In the genomic region with DNA sequence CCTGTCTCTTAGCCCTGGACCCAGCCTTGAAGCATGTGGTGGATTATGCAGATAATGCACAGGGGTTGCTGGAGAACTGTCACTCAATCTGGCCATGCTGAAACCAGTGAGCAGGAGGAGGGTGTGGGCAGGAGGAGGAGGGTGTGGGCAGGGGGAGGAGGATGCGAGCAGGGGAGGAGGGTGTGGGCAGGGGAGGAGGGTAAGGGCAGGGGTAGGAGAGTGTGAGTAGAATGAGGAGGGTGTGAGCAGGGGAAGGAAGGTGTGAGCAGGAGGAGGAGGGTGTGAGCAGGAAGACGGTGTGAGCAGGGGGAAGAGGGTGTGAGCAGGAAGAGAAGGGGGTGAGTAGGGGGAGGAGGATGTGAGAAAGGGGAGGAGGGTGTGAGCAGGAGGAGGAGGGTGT, we compare ENCODE assay signal across 15 cellular contexts. TPM values are rescaled to one million over a fixed set of nuclear protein-coding genes. Genes with fewer than 3 reads are reported as not detected.
A peak's percentile ranks its signal among the peaks of the same experiment; 100 is the strongest.
DNase-seq lines count a peak whose midpoint lies in the region; ATAC-seq and TF ChIP-seq lines count a peak whose summit lies in the region.
"Had no signal": no experiment of that assay in that cellular context is flagged by ENCODE, and none has a peak within 500 bp of the region (broad histone marks: within the 10 kb centered on the region; RNA-seq: fewer than 3 reads in every experiment).

No MANE protein-coding gene starts in this region.

- TF ChIP-seq CTCF in HEK293 (tag by site-specific recombination; IDR thresholded peaks at IDR 0.05) (no peak), thyroid gland (IDR thresholded peaks at IDR 0.05) (no peak), HFFc6 (IDR thresholded peaks at IDR 0.05) (no peak)

- CTCF ChIA-PET in HEK293 (lab: Yijun Ruan, JAX) = no interaction called here

- H3K36me3 Mint-ChIP-seq in activated T-cell treated with anti-CD3 and anti-CD28 coated beads, Interleukin-2, amount 50 U/mL, for 72 hours (ENCODE audit: insufficient read depth in 2 of 2) = no peaks in the 10 kb centered on the region
- H3K36me3 Mint-ChIP-seq in HFFc6 (ENCODE audit: low read depth) = no peaks in the 10 kb centered on the region
- H3K36me3 Mint-ChIP-seq: activated naive CD4-positive, alpha-beta T cell treated with anti-CD3 and anti-CD28 coated beads, Interleukin-2, amount 50 U/mL, for 24 hours had no signal

- no peak for DNase-seq in activated T-cell treated with anti-CD3 and anti-CD28 coated beads, Interleukin-2, amount 50 U/mL, for 72 hours
- DNase-seq in activated T-cell treated with anti-CD3 and anti-CD28 coated beads, Interleukin-2, amount 50 U/mL, for 48 hours = no peak
- DNase-seq in ecto neural progenitor cell (ENCODE audit: low spot score) = peak; percentile 38
- DNase-seq in thyroid gland = no peak
- no peak for DNase-seq in HFFc6
- DNase-seq in activated CD8-positive, alpha-beta memory T cell treated with anti-CD3 and anti-CD28 coated beads for 24 hours = no peak
- DNase-seq: hypothalamus, mucosa of descending colon, occipital lobe, T1000 had no signal

- H3K4me3 ChIP-seq in HEK293 (ENCODE audit: low read depth, low read length) = no peak overlapping the region
- no peak overlapping the region for H3K4me3 ChIP-seq in thyroid gland (replicated peaks in 1 of 3)
- H3K4me3 ChIP-seq: mucosa of descending colon, SJSA1 had no signal

- WGBS in thyroid gland, 2 donors = 65 to 68% methylated on average over 2 of the region's 2 CpGs

- H3K4me1 ChIP-seq in HEK293 (ENCODE audit: control insufficient read depth, insufficient read depth, low read length) (no peaks in the 10 kb centered on the region), thyroid gland (peaks cover 37 to 43% of the 10 kb centered on the region in 2 donors)

- H3K4me1 Mint-ChIP-seq in activated T-cell treated with anti-CD3 and anti-CD28 coated beads, Interleukin-2, amount 50 U/mL, for 72 hours (ENCODE audit: low read depth) = no peaks in the 10 kb centered on the region
- peaks cover 6% of the 10 kb centered on the region; the same call in 1 of the 2 replicates for H3K4me1 Mint-ChIP-seq in HFFc6 (ENCODE audit: low read depth)
- H3K4me1 Mint-ChIP-seq: activated naive CD4-positive, alpha-beta T cell treated with anti-CD3 and anti-CD28 coated beads, Interleukin-2, amount 50 U/mL, for 24 hours; brain had no signal

- no peak overlapping the region for H3K27ac ChIP-seq in HEK293 (ENCODE audit: extremely low read depth, low read depth, low read length)
- H3K27ac ChIP-seq in thyroid gland = peak overlapping the region; percentile 83 to 90 (median 84)
- H3K27ac ChIP-seq: SJSA1 had no signal

- H3K9me3 Mint-ChIP-seq in activated T-cell treated with anti-CD3 and anti-CD28 coated beads, Interleukin-2, amount 50 U/mL, for 72 hours = no peaks in the 10 kb centered on the region
- H3K9me3 Mint-ChIP-seq in HFFc6 = no peaks in the 10 kb centered on the region
- H3K9me3 Mint-ChIP-seq: activated naive CD4-positive, alpha-beta T cell treated with anti-CD3 and anti-CD28 coated beads, Interleukin-2, amount 50 U/mL, for 24 hours had no signal

- H3K27me3 Mint-ChIP-seq in activated T-cell treated with anti-CD3 and anti-CD28 coated beads, Interleukin-2, amount 50 U/mL, for 72 hours (ENCODE audit: low read depth) = peaks cover 10% of the 10 kb centered on the region
- H3K27me3 Mint-ChIP-seq in HFFc6 (ENCODE audit: insufficient read depth) = peaks cover 20% of the 10 kb centered on the region

- no peak overlapping the region for H3K4me3 Mint-ChIP-seq in activated T-cell treated with anti-CD3 and anti-CD28 coated beads, Interleukin-2, amount 50 U/mL, for 72 hours
- H3K4me3 Mint-ChIP-seq in HFFc6 = no peak overlapping the region
- H3K4me3 Mint-ChIP-seq: activated naive CD4-positive, alpha-beta T cell treated with anti-CD3 and anti-CD28 coated beads, Interleukin-2, amount 50 U/mL, for 24 hours; brain had no signal

- POLR2A ChIA-PET in HEK293 (lab: Yijun Ruan, JAX) = no interaction called here

- no peak for TF ChIP-seq POLR2A in thyroid gland (IDR thresholded peaks at IDR 0.05)

- no peaks in the 10 kb centered on the region for H3K27me3 ChIP-seq in thyroid gland
- H3K27me3 ChIP-seq: SJSA1 had no signal

- ATAC-seq in activated T-cell treated with anti-CD3 and anti-CD28 coated beads, Interleukin-2, amount 50 U/mL, for 72 hours (replicated peaks in 1 of 2) = no peak
- no peak for ATAC-seq in GM19324 (IDR thresholded peaks at IDR 0.05; ENCODE audit: low FRiP score, unreplicated experiment)

- peak overlapping the region; percentile 42 for H3K27ac Mint-ChIP-seq in activated T-cell treated with anti-CD3 and anti-CD28 coated beads, Interleukin-2, amount 50 U/mL, for 72 hours
- no peak overlapping the region for H3K27ac Mint-ChIP-seq in HFFc6
- H3K27ac Mint-ChIP-seq: activated naive CD4-positive, alpha-beta T cell treated with anti-CD3 and anti-CD28 coated beads, Interleukin-2, amount 50 U/mL, for 24 hours; brain had no signal

- no peaks in the 10 kb centered on the region for H3K36me3 ChIP-seq in HEK293 (ENCODE audit: control insufficient read depth in 2 of 2, insufficient read depth in 1 of 2, low read length in 2 of 2)
- H3K36me3 ChIP-seq in thyroid gland = no peaks in the 10 kb centered on the region
- H3K36me3 ChIP-seq: SJSA1 had no signal

- no peaks in the 10 kb centered on the region for H3K9me3 ChIP-seq in HEK293 (ENCODE audit: control insufficient read depth, insufficient read depth, low read depth, low read length)
- H3K9me3 ChIP-seq in thyroid gland = no peaks in the 10 kb centered on the region
- H3K9me3 ChIP-seq: mucosa of descending colon, SJSA1 had no signal

- intact Hi-C loops in thyroid gland (cut with DNase I) = no loop called here

TF ChIP-seq in HEK293, 187 proteins besides CTCF, POLR2A, EP300 and RAD21 (continues in another document):
- no peak for TF ChIP-seq ZNF416 (tag by site-specific recombination; IDR thresholded peaks at IDR 0.05)
- TF ChIP-seq SCRT1 (tag by site-specific recombination; IDR thresholded peaks at IDR 0.05; ENCODE audit: borderline replicate concordance) = no peak
- no peak for TF ChIP-seq ZNF560 (tag by site-specific recombination; IDR thresholded peaks at IDR 0.05; ENCODE audit: borderline replicate concordance)
- TF ChIP-seq ZFP37 (tag by site-specific recombination; IDR thresholded peaks at IDR 0.05) = no peak
- TF ChIP-seq ZNF140 (tag by site-specific recombination; IDR thresholded peaks at IDR 0.05) = no peak
- TF ChIP-seq ZNF473 (tag by site-specific recombination; IDR thresholded peaks at IDR 0.05) = no peak
- no peak for TF ChIP-seq SCRT2 (tag by site-specific recombination; IDR thresholded peaks at IDR 0.05)
- no peak for TF ChIP-seq ZNF580 (tag by site-specific recombination; IDR thresholded peaks at IDR 0.05)
- TF ChIP-seq KLF1 (tag by site-specific recombination; IDR thresholded peaks at IDR 0.05) = peak; percentile 97
- no peak for TF ChIP-seq ZBTB20 (tag by site-specific recombination; IDR thresholded peaks at IDR 0.05)
- TF ChIP-seq EGR2 (tag by site-specific recombination; IDR thresholded peaks at IDR 0.05; ENCODE audit: low read depth) = peak; percentile 96
- TF ChIP-seq, protein P1, sequence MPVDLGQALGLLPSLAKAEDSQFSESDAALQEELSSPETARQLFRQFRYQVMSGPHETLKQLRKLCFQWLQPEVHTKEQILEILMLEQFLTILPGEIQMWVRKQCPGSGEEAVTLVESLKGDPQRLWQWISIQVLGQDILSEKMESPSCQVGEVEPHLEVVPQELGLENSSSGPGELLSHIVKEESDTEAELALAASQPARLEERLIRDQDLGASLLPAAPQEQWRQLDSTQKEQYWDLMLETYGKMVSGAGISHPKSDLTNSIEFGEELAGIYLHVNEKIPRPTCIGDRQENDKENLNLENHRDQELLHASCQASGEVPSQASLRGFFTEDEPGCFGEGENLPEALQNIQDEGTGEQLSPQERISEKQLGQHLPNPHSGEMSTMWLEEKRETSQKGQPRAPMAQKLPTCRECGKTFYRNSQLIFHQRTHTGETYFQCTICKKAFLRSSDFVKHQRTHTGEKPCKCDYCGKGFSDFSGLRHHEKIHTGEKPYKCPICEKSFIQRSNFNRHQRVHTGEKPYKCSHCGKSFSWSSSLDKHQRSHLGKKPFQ (tag by site-specific recombination; IDR thresholded peaks at IDR 0.05) = peak; percentile 79
- TF ChIP-seq SP3 (tag by site-specific recombination; IDR thresholded peaks at IDR 0.05) = peak; percentile 58
- TF ChIP-seq ZNF658 (tag by site-specific recombination; IDR thresholded peaks at IDR 0.05) = no peak
- no peak for TF ChIP-seq ZNF600 (tag by site-specific recombination; IDR thresholded peaks at IDR 0.05)
- TF ChIP-seq MEIS1 (CRISPR knock-in tag; IDR thresholded peaks at IDR 0.05; ENCODE audit: borderline replicate concordance) = no peak
- TF ChIP-seq ZNF514 (tag by site-specific recombination; IDR thresholded peaks at IDR 0.05) = no peak
- TF ChIP-seq KLF17 (tag by site-specific recombination; IDR thresholded peaks at IDR 0.05) = peak; percentile 99

RNA-seq across cellular contexts. Expression of gene CAMK2B, which starts 18.8 kb away (rescaled TPM):
- 1 to 10 TPM in 1 of 2 donors, under 1 TPM in 1; 0.86 to 1.4 TPM for total RNA-seq in activated T-cell treated with anti-CD3 and anti-CD28 coated beads, Interleukin-2, amount 50 U/mL, for 72 hours
- 10 to 100 TPM in 3 of 4 donors, 1 to 10 TPM in 1; 7.0 to 19.3 (median 18.5) TPM for total RNA-seq in thyroid gland
- under 1 TPM in 2 of 6 experiments, not detected in 4; 0.11 to 0.41 TPM for total RNA-seq in HFFc6 (2021; fragmentation: NEBNext Ultra II Directional; extraction: Animal tissue kit (Norgen Biotek cat#: 25700))
- total RNA-seq: SJSA1 had no signal
